In the genomic region with DNA sequence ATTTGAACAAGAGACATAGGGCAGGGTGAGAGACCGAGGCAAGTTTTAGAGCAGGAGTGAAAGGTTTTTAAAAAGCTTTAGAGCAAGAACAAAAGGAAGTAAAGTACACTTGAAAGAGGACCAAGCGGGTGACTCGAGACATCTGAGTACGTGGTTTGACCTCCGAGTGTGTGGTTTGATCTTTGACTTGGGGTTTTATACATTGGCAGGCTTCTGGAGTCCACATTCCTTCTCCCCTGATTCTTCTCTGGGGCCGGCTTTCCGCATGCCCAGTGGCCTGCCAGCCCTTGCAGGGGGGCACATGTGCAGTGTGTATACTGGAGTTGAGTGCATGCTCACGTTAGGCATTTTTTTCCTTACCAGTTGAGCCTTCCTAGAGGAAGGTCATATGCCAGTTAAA, we compare ENCODE assay signal across 30 cellular contexts.
DNase-seq lines count a peak whose midpoint lies in the region; ATAC-seq and TF ChIP-seq lines count a peak whose summit lies in the region.
"Had no signal": no experiment of that assay in that cellular context is flagged by ENCODE, and none has a peak within 500 bp of the region (broad histone marks: within the 10 kb centered on the region; RNA-seq: fewer than 3 reads in every experiment).

No MANE protein-coding gene starts in this region.

- DNase-seq in MCF 10A (ENCODE audit: unreplicated experiment): peak; percentile 59
- no peak for DNase-seq in breast epithelium (ENCODE audit: low spot score in 2 of 2)
- DNase-seq in astrocyte of the hippocampus (ENCODE audit: low read depth, low spot score): peak; percentile 35
- DNase-seq in mucosa of gallbladder (ENCODE audit: low spot score): peak; percentile 39
- no peak for DNase-seq in A673 (ENCODE audit: low spot score)
- no peak for DNase-seq in PC-9
- DNase-seq in head of caudate nucleus: no peak
- DNase-seq: activated CD4-positive, alpha-beta T cell treated with anti-CD3 and anti-CD28 coated beads for 4 hours; activated CD8-positive, alpha-beta memory T cell treated with anti-CD3 and anti-CD28 coated beads for 24 hours; activated gamma-delta T cell treated with Interleukin-2 at 50 U/mL for 16 hours; activated naive CD8-positive, alpha-beta T cell treated with anti-CD3 and anti-CD28 coated beads, Interleukin-2, amount 50 U/mL, for 24 hours; BE2C; effector CD4-positive, alpha-beta T cell; erythroblast; GDM1; glutamatergic neuron; mammary epithelial cell; MM.1S; NCI-H82; sigmoid colon; stimulated activated CD4-positive, alpha-beta T cell treated with anti-CD3 and anti-CD28 coated beads, Interleukin-15, amount 100 ng/mL, for 24 hours had no signal

- CTCF ChIA-PET in MCF 10A (lab: Yijun Ruan, JAX): no interaction called here
- CTCF ChIA-PET in A673 (lab: Charles Lee): no interaction called here
- CTCF ChIA-PET in PC-9 (lab: Charles Lee): interaction anchor here (0.6 kb wide), 1 partner anchor 144 kb away, joined by 3 read pairs; no protein-coding TSS in a partner anchor

- H3K4me3 Mint-ChIP-seq in MCF 10A (ENCODE audit: unreplicated experiment): no peak overlapping the region
- H3K4me3 Mint-ChIP-seq: activated naive CD8-positive, alpha-beta T cell treated with anti-CD3 and anti-CD28 coated beads, Interleukin-2, amount 50 U/mL, for 24 hours; brain; stimulated activated naive CD8-positive, alpha-beta T cell treated with anti-CD3 and anti-CD28 coated beads, Interleukin-15, Interleukin-2, amounts not matched to agents 100 ng/mL and 50 ng/mL, for 24 hours; T-helper 2 cell treated with Interferon-gamma antibody and Interleukin-4, amounts not matched to agents 5 μg/mL and 100 μg/mL, for 36 hours had no signal

- H3K4me1 ChIP-seq in breast epithelium (no peaks in the 10 kb centered on the region), A673 (ENCODE audit: insufficient read depth, low read length, poor library complexity, severe bottlenecking) (no peaks in the 10 kb centered on the region), PC-9 (replicated peaks; ENCODE audit: insufficient read depth) (no peaks in the 10 kb centered on the region)
- H3K4me1 ChIP-seq: BE2C, sigmoid colon, vagina had no signal

- H3K36me3 ChIP-seq in breast epithelium (no peaks in the 10 kb centered on the region), A673 (ENCODE audit: insufficient read depth, low read length, poor library complexity, severe bottlenecking) (no peaks in the 10 kb centered on the region), PC-9 (ENCODE audit: low read depth) (no peaks in the 10 kb centered on the region)
- H3K36me3 ChIP-seq: BE2C, neutrophil, sigmoid colon, thoracic aorta, vagina had no signal

- no peaks in the 10 kb centered on the region for H3K9me2 ChIP-seq in PC-9 (ENCODE audit: insufficient read depth)

- no peak for TF ChIP-seq POLR2A in breast epithelium (IDR thresholded peaks at IDR 0.05)

- H3K4me3 ChIP-seq in breast epithelium (no peak overlapping the region), A673 (ENCODE audit: low read depth, low read length, poor library complexity, severe bottlenecking) (no peak overlapping the region), PC-9 (no peak overlapping the region)
- H3K4me3 ChIP-seq: sigmoid colon, thoracic aorta, vagina had no signal

- no peaks in the 10 kb centered on the region for H4K20me1 ChIP-seq in PC-9 (ENCODE audit: insufficient read depth)

- H3K27ac Mint-ChIP-seq in MCF 10A (ENCODE audit: low read depth, unreplicated experiment): no peak overlapping the region
- H3K27ac Mint-ChIP-seq: activated naive CD8-positive, alpha-beta T cell treated with anti-CD3 and anti-CD28 coated beads, Interleukin-2, amount 50 U/mL, for 24 hours; brain; progenitor cell of endocrine pancreas; stimulated activated naive CD8-positive, alpha-beta T cell treated with anti-CD3 and anti-CD28 coated beads, Interleukin-15, Interleukin-2, amounts not matched to agents 100 ng/mL and 50 ng/mL, for 24 hours; T-helper 2 cell treated with Interferon-gamma antibody and Interleukin-4, amounts not matched to agents 5 μg/mL and 100 μg/mL, for 36 hours had no signal

- BruUV-seq in MCF 10A (replicated peaks; lab: Mats Ljungman, UMichigan) (no TSS peak), A673 (replicated peaks; lab: Mats Ljungman, UMichigan) (no TSS peak), PC-9 (replicated peaks; lab: Mats Ljungman, UMichigan) (no TSS peak)

- H3K27me3 Mint-ChIP-seq in MCF 10A (ENCODE audit: insufficient read depth, unreplicated experiment): no peaks in the 10 kb centered on the region

- H3K27ac ChIP-seq in breast epithelium (no peak overlapping the region), A673 (ENCODE audit: low read depth, low read length, poor library complexity, severe bottlenecking) (no peak overlapping the region), PC-9 (no peak overlapping the region)
- H3K27ac ChIP-seq: neutrophil, sigmoid colon, thoracic aorta, vagina, VCaP had no signal

- intact Hi-C loops in MCF 10A (cut with micrococcal nuclease) (no loop called here), breast epithelium (cut with DNase I; ENCODE audit: low total_unique reads) (no loop called here), A673 (cut with micrococcal nuclease; ENCODE audit: unreplicated experiment) (no loop called here), PC-9 (cut with micrococcal nuclease; ENCODE audit: unreplicated experiment) (no loop called here), head of caudate nucleus (cut with DNase I) (no loop called here)

- H3K4me2 ChIP-seq in PC-9: no peak overlapping the region

- H3K36me3 Mint-ChIP-seq in MCF 10A (ENCODE audit: insufficient read depth, unreplicated experiment): no peaks in the 10 kb centered on the region
- H3K36me3 Mint-ChIP-seq: brain had no signal

- no peaks in the 10 kb centered on the region for H3F3A ChIP-seq in PC-9 (ENCODE audit: insufficient read depth, low read depth)

- POLR2A ChIA-PET in MCF 10A (lab: Yijun Ruan, JAX): no interaction called here
- POLR2A ChIA-PET in A673 (lab: Charles Lee; ENCODE audit: low non-redundant PET): no interaction called here
- POLR2A ChIA-PET in PC-9 (lab: Charles Lee; ENCODE audit: unreplicated experiment): no interaction called here

- H2AFZ ChIP-seq in PC-9: no peak overlapping the region

- ATAC-seq in GM18511 (IDR thresholded peaks at IDR 0.05; ENCODE audit: unreplicated experiment): no peak
- ATAC-seq: activated naive CD8-positive, alpha-beta T cell treated with anti-CD3 and anti-CD28 coated beads, Interleukin-2, amount 50 U/mL, for 24 hours had no signal

- no peaks in the 10 kb centered on the region for H3K9me3 ChIP-seq in breast epithelium
- H3K9me3 ChIP-seq in A673 (ENCODE audit: low read depth, low read length, poor library complexity, severe bottlenecking): no peaks in the 10 kb centered on the region
- H3K9me3 ChIP-seq in PC-9 (ENCODE audit: insufficient read depth, low read depth): no peaks in the 10 kb centered on the region
- H3K9me3 ChIP-seq: BE2C, neutrophil, sigmoid colon, thoracic aorta, vagina had no signal

- peaks cover 14% of the 10 kb centered on the region for H3K9me3 Mint-ChIP-seq in MCF 10A (ENCODE audit: unreplicated experiment)
- H3K9me3 Mint-ChIP-seq: activated naive CD8-positive, alpha-beta T cell treated with anti-CD3 and anti-CD28 coated beads, Interleukin-2, amount 50 U/mL, for 24 hours; stimulated activated naive CD8-positive, alpha-beta T cell treated with anti-CD3 and anti-CD28 coated beads, Interleukin-15, Interleukin-2, amounts not matched to agents 100 ng/mL and 50 ng/mL, for 24 hours; T-helper 2 cell treated with Interferon-gamma antibody and Interleukin-4, amounts not matched to agents 5 μg/mL and 100 μg/mL, for 36 hours had no signal

- no peaks in the 10 kb centered on the region for H3K4me1 Mint-ChIP-seq in MCF 10A (ENCODE audit: insufficient read depth, unreplicated experiment)

- TF ChIP-seq CTCF in MCF 10A (IDR thresholded peaks at IDR 0.05; ENCODE audit: unreplicated experiment): no peak
- no peak for TF ChIP-seq CTCF in breast epithelium (IDR thresholded peaks at IDR 0.05)
- TF ChIP-seq CTCF in A673 (conservative IDR thresholded peaks at IDR 0.05; ENCODE audit: low read depth, low read length): no peak
- TF ChIP-seq CTCF in PC-9 (conservative IDR thresholded peaks at IDR 0.05): no peak

- H3K79me2 ChIP-seq in PC-9 (ENCODE audit: low read depth): no peaks in the 10 kb centered on the region

- H3K27me3 ChIP-seq in breast epithelium (peaks cover 0 to 3% of the 10 kb centered on the region in 2 donors), A673 (replicated peaks; ENCODE audit: insufficient read depth, low read depth, low read length, poor library complexity) (peaks cover 30% of the 10 kb centered on the region), PC-9 (ENCODE audit: insufficient read depth, low read depth) (peaks cover 19% of the 10 kb centered on the region; the same call in 1 of the 2 replicates)
- H3K27me3 ChIP-seq: BE2C, vagina had no signal

Comparison
In these comparisons a context has a peak if more than half of its experiments do, and no peak if none do; other contexts are left out.
1. DNase-seq: peak in MCF 10A (single experiment), astrocyte of the hippocampus (single experiment) and mucosa of gallbladder (single experiment); none in breast epithelium (0 of 2), A673 (single experiment), PC-9 (0 of 2) and head of caudate nucleus (0 of 42).